Comparison of ENCODE assay signal across 8 cellular contexts in genomic region chr16:49855822-49856740, GRCh38. TPM values are rescaled to one million over a fixed set of nuclear protein-coding genes. Genes with fewer than 3 reads are reported as not detected.
A peak's percentile ranks its signal among the peaks of the same experiment; 100 is the strongest.
DNase-seq lines count a peak whose midpoint lies in the region; FAIRE-seq and TF ChIP-seq lines count a peak whose summit lies in the region.

Gene ZNF423 (minus strand): TSS chr16:49856112. CDS start chr16:49855774, 338 bp downstream.

- no peak for FAIRE-seq in kidney (lab: Jason Lieb, UNC)

- no peak within 1 kb of the TSS for H3K27ac Mint-ChIP-seq in activated naive CD4-positive, alpha-beta T cell treated with anti-CD3 and anti-CD28 coated beads, Interleukin-2, amount 50 U/mL, for 24 hours

- H3K9me3 ChIP-seq in ascending aorta (no peaks in the 10 kb centered on the region), kidney (ENCODE audit: control insufficient read depth in 1 of 2, low read length in 2 of 2) (no peaks in the 10 kb centered on the region), stomach smooth muscle (ENCODE audit: control insufficient read depth in 2 of 2, low read length in 2 of 2) (no peaks in the 10 kb centered on the region)

- peaks cover 12% of the 10 kb centered on the region for H3K4me1 Mint-ChIP-seq in activated naive CD4-positive, alpha-beta T cell treated with anti-CD3 and anti-CD28 coated beads, Interleukin-2, amount 50 U/mL, for 24 hours

- H3K36me3 ChIP-seq in ascending aorta (no peaks in the 10 kb centered on the region), kidney (ENCODE audit: control insufficient read depth in 1 of 2, insufficient read depth in 2 of 2, low read length in 2 of 2) (no peaks in the 10 kb centered on the region), stomach smooth muscle (ENCODE audit: control insufficient read depth in 2 of 2, insufficient read depth in 2 of 2, low read length in 2 of 2) (no peaks in the 10 kb centered on the region)

- H3K9ac ChIP-seq in kidney (ENCODE audit: low read length in 2 of 2) (no peak within 1 kb of the TSS), stomach smooth muscle (ENCODE audit: low read length in 2 of 2) (peak within 1 kb of the TSS in 1 of 2 donors; percentile 38)

- H3K36me3 Mint-ChIP-seq in activated naive CD4-positive, alpha-beta T cell treated with anti-CD3 and anti-CD28 coated beads, Interleukin-2, amount 50 U/mL, for 24 hours: no peaks in the 10 kb centered on the region

- peaks cover 33% of the 10 kb centered on the region for H3K27me3 Mint-ChIP-seq in activated naive CD4-positive, alpha-beta T cell treated with anti-CD3 and anti-CD28 coated beads, Interleukin-2, amount 50 U/mL, for 24 hours

- no peak for TF ChIP-seq CTCF in ascending aorta (IDR thresholded peaks at IDR 0.05)
- TF ChIP-seq CTCF in kidney (IDR thresholded peaks at IDR 0.05; ENCODE audit: borderline replicate concordance, extremely low read depth, insufficient read depth): no peak

- H3K27me3 ChIP-seq in ascending aorta (no peaks in the 10 kb centered on the region), stomach smooth muscle (ENCODE audit: control insufficient read depth in 1 of 2, insufficient read depth in 2 of 2, low read length in 2 of 2) (no peaks in the 10 kb centered on the region)

- no peak for DNase-seq in activated naive CD4-positive, alpha-beta T cell treated with anti-CD3 and anti-CD28 coated beads, Interleukin-2, amount 50 U/mL, for 16 hours
- DNase-seq in ascending aorta (ENCODE audit: low spot score in 2 of 2): no peak
- DNase-seq in kidney: peak; percentile 82
- DNase-seq in stimulated activated CD4-positive, alpha-beta T cell treated with anti-CD3 and anti-CD28 coated beads, Interleukin-4, amount 100 ng/mL, for 4 hours: no peak
- DNase-seq in activated CD8-positive, alpha-beta memory T cell treated with anti-CD3 and anti-CD28 coated beads, Interleukin-2, amount 50 U/mL, for 48 hours: no peak
- no peak for DNase-seq in stimulated activated CD4-positive, alpha-beta T cell treated with anti-CD3 and anti-CD28 coated beads, Interleukin-4, amount 100 ng/mL, for 1 hour

- intact Hi-C loops in ascending aorta (cut with DNase I): loop anchor here (2.0 to 10.0 kb wide), 8 partner anchors 19 to 1241 kb away; partner anchors contain the start of genes CNEP1R1, HEATR3 and N4BP1
- intact Hi-C loops in kidney (cut with DNase I): no loop called here

- peak within 1 kb of the TSS; percentile 87 to 92 for H3K27ac ChIP-seq in ascending aorta
- peak within 1 kb of the TSS; percentile 69 to 76 for H3K27ac ChIP-seq in kidney (ENCODE audit: low read depth in 2 of 2, low read length in 2 of 2)
- H3K27ac ChIP-seq in stomach smooth muscle (ENCODE audit: low read length): peak within 1 kb of the TSS; percentile 71

- H3K4me3 ChIP-seq in ascending aorta (peak within 1 kb of the TSS; percentile 74 to 81), kidney (ENCODE audit: low read length in 2 of 2) (peak within 1 kb of the TSS; percentile 3 to 43), stomach smooth muscle (ENCODE audit: low read length in 2 of 2) (peak within 1 kb of the TSS; percentile 46 to 74)

- H3K9me3 Mint-ChIP-seq in activated naive CD4-positive, alpha-beta T cell treated with anti-CD3 and anti-CD28 coated beads, Interleukin-2, amount 50 U/mL, for 24 hours: no peaks in the 10 kb centered on the region

- H3K4me1 ChIP-seq in ascending aorta: peaks cover 0 to 14% of the 10 kb centered on the region in 2 donors
- peaks cover 0 to 2% of the 10 kb centered on the region in 2 donors for H3K4me1 ChIP-seq in kidney (ENCODE audit: control insufficient read depth in 1 of 2, insufficient read depth in 1 of 2, low read depth in 1 of 2, low read length in 2 of 2)
- peaks cover 29% of the 10 kb centered on the region for H3K4me1 ChIP-seq in stomach smooth muscle (ENCODE audit: control insufficient read depth, insufficient read depth, low read length)

- peak within 1 kb of the TSS; percentile 70 for H3K4me3 Mint-ChIP-seq in activated naive CD4-positive, alpha-beta T cell treated with anti-CD3 and anti-CD28 coated beads, Interleukin-2, amount 50 U/mL, for 24 hours

RNA-seq across cellular contexts. Expression of gene ZNF423, which starts in this region (rescaled TPM):
- total RNA-seq in ascending aorta (42.9 TPM), kidney (8.4 TPM)
- polyA plus RNA-seq in kidney (ENCODE audit: insufficient read depth, low read depth, low replicate concordance): 2.0 TPM

Comparison
In these comparisons a context has a peak if more than half of its experiments do, and no peak if none do; other contexts are left out.
1. H3K4me3 ChIP-seq: peak in every context shown above with its lines; median percentile 78 in ascending aorta; 60 in stomach smooth muscle; 23 in kidney.